13 cellular contexts compared by ENCODE assay signal in the genomic region with DNA sequence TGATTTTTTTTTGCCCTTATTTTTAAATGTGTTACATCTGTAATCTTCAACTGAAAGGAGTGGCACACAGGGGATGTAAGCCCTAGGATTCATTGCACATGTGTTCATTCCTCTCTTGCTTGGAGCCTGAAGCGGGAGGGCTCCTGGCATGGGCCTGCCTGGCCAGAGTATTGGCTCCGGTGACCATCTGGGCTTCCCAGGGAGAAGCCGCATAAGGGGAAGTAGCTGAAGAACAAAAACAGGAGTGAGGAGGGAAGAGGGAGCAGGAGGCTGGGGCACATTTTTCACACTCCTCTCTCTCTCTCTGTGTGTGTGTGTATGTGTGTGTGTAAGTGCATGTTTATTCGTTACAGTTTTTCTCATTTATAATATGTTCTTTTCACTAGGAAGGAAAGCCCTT.
DNase-seq lines count a peak whose midpoint lies in the region; ATAC-seq and TF ChIP-seq lines count a peak whose summit lies in the region.
"Had no signal": no experiment of that assay in that cellular context is flagged by ENCODE, and none has a peak within 500 bp of the region (broad histone marks: within the 10 kb centered on the region; RNA-seq: fewer than 3 reads in every experiment).

No MANE protein-coding gene starts in this region.

- TF ChIP-seq CTCF in AG10803 (conservative IDR thresholded peaks at IDR 0.05; ENCODE audit: low read length) (no peak), type B pancreatic cell (conservative IDR thresholded peaks at IDR 0.05) (no peak)

- H3K4me1 ChIP-seq in iPS DF 6.9 (ENCODE audit: control insufficient read depth, insufficient read depth, low read length): no peaks in the 10 kb centered on the region; the same call in 1 of the 2 replicates
- H3K4me1 ChIP-seq: right lobe of liver had no signal

- H3K9me3 ChIP-seq in iPS DF 6.9 (ENCODE audit: control insufficient read depth, insufficient read depth, low read length): no peaks in the 10 kb centered on the region
- H3K9me3 ChIP-seq: right lobe of liver had no signal

- H3K4me3 ChIP-seq in AG10803 (ENCODE audit: low read length) (no peak overlapping the region), H7 (ENCODE audit: insufficient read depth, low read depth, low read length) (no peak overlapping the region), iPS DF 6.9 (ENCODE audit: low read length) (no peak overlapping the region)
- H3K4me3 ChIP-seq: right lobe of liver had no signal

- no peak overlapping the region for H3K27ac Mint-ChIP-seq in type B pancreatic cell
- H3K27ac Mint-ChIP-seq: activated T-helper 2 cell treated with anti-CD3 and anti-CD28 coated beads, Interferon-gamma antibody, Interleukin-2, Interleukin-4, amounts not matched to agents 10 μg/mL and 5 μg/mL and 100 μg/mL, durations not matched to agents 14 hours and 24 hours and 36 hours; IgD-negative memory B cell had no signal

- H3K27me3 Mint-ChIP-seq in type B pancreatic cell: no peaks in the 10 kb centered on the region
- H3K27me3 Mint-ChIP-seq: IgD-negative memory B cell had no signal

- H3K27ac ChIP-seq in iPS DF 6.9 (ENCODE audit: low read length): no peak overlapping the region
- H3K27ac ChIP-seq: right lobe of liver had no signal

- ATAC-seq in GM18868 (IDR thresholded peaks at IDR 0.05; ENCODE audit: unreplicated experiment): no peak
- ATAC-seq: right lobe of liver had no signal

- H3K36me3 ChIP-seq in H7 (replicated peaks; ENCODE audit: control insufficient read depth, insufficient read depth, low read length): no peaks in the 10 kb centered on the region
- no peaks in the 10 kb centered on the region for H3K36me3 ChIP-seq in iPS DF 6.9 (ENCODE audit: control insufficient read depth, insufficient read depth, low read length)
- H3K36me3 ChIP-seq: right lobe of liver had no signal

- WGBS in iPS DF 6.9 (ENCODE audit: insufficient coverage, insufficient read length): no CpG with 5 or more reads among the region's 4 CpGs

- H3K4me3 Mint-ChIP-seq in type B pancreatic cell: no peak overlapping the region
- H3K4me3 Mint-ChIP-seq: IgD-negative memory B cell had no signal

- peak; percentile 63 for DNase-seq in AG10803 (ENCODE audit: low read depth)
- DNase-seq in H7: peak; percentile 12
- peak; percentile 16 for DNase-seq in brain pericyte (ENCODE audit: low read depth, low spot score)
- DNase-seq in iPS DF 6.9 (ENCODE audit: low read depth, low spot score): peak; percentile 25
- DNase-seq in HUDEP-2 (lab: John Stamatoyannopoulos, UW; ENCODE audit: unreplicated experiment in 76 of 76): no peak
- DNase-seq in HCEC 1CT: no peak
- DNase-seq in type B pancreatic cell (ENCODE audit: extremely low spot score, unreplicated experiment): no peak
- DNase-seq: kidney, mesenchymal stem cell, right lobe of liver had no signal

- H3K27me3 ChIP-seq in H7 (ENCODE audit: control insufficient read depth, insufficient read depth, low read length) (no peaks in the 10 kb centered on the region), iPS DF 6.9 (ENCODE audit: control insufficient read depth, insufficient read depth, low read length) (no peaks in the 10 kb centered on the region)
- H3K27me3 ChIP-seq: right lobe of liver had no signal

- no peaks in the 10 kb centered on the region for H3K9me3 Mint-ChIP-seq in type B pancreatic cell

- H3K36me3 Mint-ChIP-seq in type B pancreatic cell: no peaks in the 10 kb centered on the region
- H3K36me3 Mint-ChIP-seq: IgD-negative memory B cell had no signal

- no peaks in the 10 kb centered on the region for H3K4me1 Mint-ChIP-seq in type B pancreatic cell (ENCODE audit: unreplicated experiment)

Comparison
In these comparisons a context has a peak if more than half of its experiments do, and no peak if none do; other contexts are left out.
1. DNase-seq: peak in AG10803 (single experiment), H7 (single experiment), brain pericyte (single experiment) and iPS DF 6.9 (single experiment); none in HUDEP-2 (0 of 76), HCEC 1CT (single experiment) and type B pancreatic cell (single experiment).